In the genomic region with DNA sequence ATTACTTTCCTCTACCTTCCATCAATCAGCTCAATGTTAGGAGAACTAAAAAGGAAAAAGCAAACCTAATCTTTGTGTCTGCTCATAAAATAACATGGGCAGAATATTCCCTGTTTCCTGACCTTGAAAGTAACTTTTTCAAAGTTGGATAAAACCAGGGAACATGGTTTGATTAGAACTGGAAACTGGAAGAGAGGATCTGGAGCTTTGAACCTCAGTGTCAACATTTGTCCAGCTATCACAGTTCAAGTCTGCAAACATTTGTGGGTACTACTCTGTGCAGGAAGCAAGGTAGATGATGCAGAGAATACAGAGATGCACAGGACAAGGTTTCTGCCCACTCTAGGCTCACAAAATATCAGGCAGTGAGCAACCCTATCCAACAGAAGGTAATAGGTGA, we compare ENCODE assay signal across 22 cellular contexts.
DNase-seq lines count a peak whose midpoint lies in the region; ATAC-seq, FAIRE-seq and TF ChIP-seq lines count a peak whose summit lies in the region.
"Had no signal": no experiment of that assay in that cellular context is flagged by ENCODE, and none has a peak within 500 bp of the region (broad histone marks: within the 10 kb centered on the region; RNA-seq: fewer than 3 reads in every experiment).

No MANE protein-coding gene starts in this region.

- H3K4me3 Mint-ChIP-seq in astrocyte (ENCODE audit: unreplicated experiment), result no peak overlapping the region
- H3K4me3 Mint-ChIP-seq: B cell; CD4-positive, CD25-positive, alpha-beta regulatory T cell; CD8-positive, alpha-beta T cell; HFFc6 had no signal

- no peak for TF ChIP-seq POLR2A in right lobe of liver (IDR thresholded peaks at IDR 0.05)

- ATAC-seq in left lobe of liver, result peak; percentile 21
- ATAC-seq in right lobe of liver, result peak in 3 of 4 donors; percentile 24 to 54 (median 29)
- no peak for ATAC-seq in GM18873 (IDR thresholded peaks at IDR 0.05; ENCODE audit: low FRiP score, unreplicated experiment)
- ATAC-seq: CD8-positive, alpha-beta T cell; GM12878 had no signal

- H3K27ac ChIP-seq in astrocyte (ENCODE audit: low read depth, low read length), result no peak overlapping the region
- no peak overlapping the region for H3K27ac ChIP-seq in right lobe of liver
- H3K27ac ChIP-seq: BLaER1, C4-2B had no signal

- H3K9me3 ChIP-seq in astrocyte (ENCODE audit: insufficient read depth, low read depth, low read length) (no peaks in the 10 kb centered on the region), right lobe of liver (no peaks in the 10 kb centered on the region)
- H3K9me3 ChIP-seq: BLaER1, HAP-1 had no signal

- H3K27me3 ChIP-seq in astrocyte (ENCODE audit: insufficient read depth, low read length) (no peaks in the 10 kb centered on the region), right lobe of liver (no peaks in the 10 kb centered on the region)

- no peak overlapping the region for H2AFZ ChIP-seq in astrocyte (ENCODE audit: low read depth, low read length)

- DNase-seq in astrocyte (ENCODE audit: low read depth) (no peak), left lobe of liver (ENCODE audit: low spot score) (no peak), right lobe of liver (no peak), mucosa of gallbladder (ENCODE audit: low spot score) (no peak), NAMALWA (ENCODE audit: low spot score) (no peak)
- DNase-seq: CD4-positive, CD25-positive, alpha-beta regulatory T cell; CD8-positive, alpha-beta T cell; DMS 273 treated with DMSO at 0.1 percent for 48 hours; DMS79; EL; GDM1; GOT3; HFFc6 had no signal

- H3K4me2 ChIP-seq in astrocyte (ENCODE audit: low read length), result no peak overlapping the region
- H3K4me2 ChIP-seq: BLaER1 had no signal

- H3K4me1 ChIP-seq in astrocyte (ENCODE audit: insufficient read depth, low read length) (no peaks in the 10 kb centered on the region), right lobe of liver (no peaks in the 10 kb centered on the region)
- H3K4me1 ChIP-seq: BLaER1 had no signal

- H3K36me3 ChIP-seq in astrocyte (ENCODE audit: insufficient read depth, low read length) (no peaks in the 10 kb centered on the region), right lobe of liver (no peaks in the 10 kb centered on the region)
- H3K36me3 ChIP-seq: BLaER1, HAP-1 had no signal

- no peaks in the 10 kb centered on the region for H3K9me3 Mint-ChIP-seq in astrocyte (ENCODE audit: unreplicated experiment)
- H3K9me3 Mint-ChIP-seq: HFFc6 had no signal

- no peaks in the 10 kb centered on the region for H3K36me3 Mint-ChIP-seq in astrocyte (ENCODE audit: low read depth, unreplicated experiment)
- H3K36me3 Mint-ChIP-seq: CD4-positive, CD25-positive, alpha-beta regulatory T cell; CD8-positive, alpha-beta T cell had no signal

- no peak for TF ChIP-seq CTCF in astrocyte (IDR thresholded peaks at IDR 0.05; ENCODE audit: insufficient read depth, low read depth, low read length)
- TF ChIP-seq CTCF in right lobe of liver (IDR thresholded peaks at IDR 0.05), result no peak

- intact Hi-C loops in right lobe of liver (cut with DNase I), result no loop called here

- no peaks in the 10 kb centered on the region for H4K20me1 ChIP-seq in astrocyte (ENCODE audit: insufficient read depth, low read length)
- H4K20me1 ChIP-seq: BLaER1 had no signal

- H3K4me3 ChIP-seq in astrocyte (ENCODE audit: insufficient read depth, low read depth, low read length) (no peak overlapping the region), right lobe of liver (no peak overlapping the region)
- H3K4me3 ChIP-seq: BLaER1, GM12878, HAP-1 had no signal

- peak; percentile 79 for FAIRE-seq in astrocyte (lab: Jason Lieb, UNC)
- FAIRE-seq: D721Med, GM12878, GM18507, H54 had no signal

- peaks cover 6% of the 10 kb centered on the region for H3K4me1 Mint-ChIP-seq in astrocyte (ENCODE audit: low read depth, unreplicated experiment)

- no peaks in the 10 kb centered on the region for H3K27me3 Mint-ChIP-seq in astrocyte (ENCODE audit: low read depth, unreplicated experiment)

- H3K27ac Mint-ChIP-seq in astrocyte (ENCODE audit: unreplicated experiment), result peak overlapping the region; percentile 20
- H3K27ac Mint-ChIP-seq: B cell; CD4-positive, CD25-positive, alpha-beta regulatory T cell; CD8-positive, alpha-beta T cell; HFFc6 had no signal

- H3K79me2 ChIP-seq in astrocyte (ENCODE audit: insufficient read depth, low read length), result no peaks in the 10 kb centered on the region

- no peak overlapping the region for H3K9ac ChIP-seq in astrocyte (ENCODE audit: low read length)
- H3K9ac ChIP-seq: BLaER1 had no signal
